In the genomic region with DNA sequence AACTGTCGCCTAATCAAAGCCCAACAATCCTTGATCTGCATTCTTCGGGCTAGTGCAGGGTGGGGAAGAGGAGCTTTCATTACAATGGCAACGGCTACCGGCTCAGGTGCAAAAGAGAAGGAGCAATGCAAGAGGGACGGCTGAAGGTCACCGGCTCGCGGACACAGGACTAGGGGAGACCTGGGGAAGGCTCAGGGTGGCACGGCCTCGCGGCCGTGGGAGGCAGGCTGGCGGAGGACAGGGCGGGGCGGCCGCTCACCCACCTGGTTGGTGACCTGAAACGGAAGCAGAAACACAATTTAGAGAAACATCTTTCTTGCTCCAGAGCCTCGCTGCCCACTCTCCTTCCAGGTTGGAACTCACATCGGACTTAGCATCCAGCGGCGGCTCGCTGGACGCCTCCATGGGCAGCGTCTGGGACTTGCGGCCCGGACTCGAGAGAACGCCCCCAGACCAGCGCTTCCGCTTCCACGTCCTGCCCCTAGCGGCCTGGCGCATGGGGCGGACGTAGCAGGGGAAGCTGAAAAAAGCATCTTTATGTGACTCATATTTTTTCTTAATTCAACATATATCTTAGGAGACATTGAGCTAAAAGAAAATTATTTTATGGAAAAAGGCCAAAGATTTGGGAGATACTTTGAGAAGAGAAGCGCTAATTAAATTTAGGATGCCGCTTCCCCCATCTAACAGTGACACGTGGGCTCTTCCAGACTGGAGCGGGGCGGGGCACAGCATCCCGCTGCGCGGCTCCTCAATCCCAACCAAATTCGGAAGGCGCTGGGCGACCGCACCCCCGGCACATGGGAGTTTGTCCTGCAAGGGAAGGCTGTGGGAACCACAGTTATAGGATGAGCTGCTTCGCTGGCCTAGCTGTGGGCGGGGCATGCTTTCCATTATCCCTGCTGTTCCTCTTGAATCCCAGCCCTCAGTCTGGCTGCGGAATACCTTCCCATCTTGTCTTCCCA, we compare ENCODE assay signal across 1 cellular context.
TF ChIP-seq lines count a peak whose summit lies in the region.

A gene (minus strand): TSS at position 441 of the 965 bp plus-strand sequence. CDS start 36 bp downstream, at position 405.

TF ChIP-seq in HepG2, 621 proteins besides CTCF, POLR2A, EP300 and RAD21 (continued from another document and continues in another):
- TF ChIP-seq YEATS2 (CRISPR knock-in tag; IDR thresholded peaks at IDR 0.05; ENCODE audit: borderline replicate concordance) (peak; percentile 76; the same call in 1 of the 2 replicates), ZNF616 (CRISPR knock-in tag; IDR thresholded peaks at IDR 0.05; ENCODE audit: low read depth) (no peak; the same call in 1 of the 2 replicates), DMAP1 (CRISPR knock-in tag; IDR thresholded peaks at IDR 0.05) (peak; percentile 83), ARHGAP35 (CRISPR knock-in tag; IDR thresholded peaks at IDR 0.05; ENCODE audit: borderline replicate concordance) (no peak), ZNF883 (CRISPR knock-in tag; IDR thresholded peaks at IDR 0.05; ENCODE audit: not compliant biosample characterization) (peak; percentile 67), RBM22 (optimal IDR thresholded peaks at IDR 0.05; ENCODE audit: low read length) (no peak), ZFP1 (CRISPR knock-in tag; IDR thresholded peaks at IDR 0.05) (no peak), NFIC (IDR thresholded peaks at IDR 0.05; ENCODE audit: low read length) (no peak; the same call in 1 of the 2 replicates), THYN1 (CRISPR knock-in tag; IDR thresholded peaks at IDR 0.05; ENCODE audit: borderline replicate concordance, low read depth) (no peak), SALL2 (CRISPR knock-in tag; IDR thresholded peaks at IDR 0.05) (peak; percentile 53; the same call in 1 of the 2 replicates), ZNF256 (CRISPR knock-in tag; conservative IDR thresholded peaks at IDR 0.05) (0 out of 2 replicates have a peak, but pooled peaks have one; percentile 80), ZNF556 (CRISPR knock-in tag; IDR thresholded peaks at IDR 0.05; ENCODE audit: borderline replicate concordance) (no peak), GATAD1 (CRISPR knock-in tag; IDR thresholded peaks at IDR 0.05) (peak; percentile 78), NCOA5 (CRISPR knock-in tag; IDR thresholded peaks at IDR 0.05) (no peak), ZSCAN29 (CRISPR knock-in tag; conservative IDR thresholded peaks at IDR 0.05) (peak; percentile 76; the same call in 1 of the 2 replicates), RFX5 (IDR thresholded peaks at IDR 0.05; ENCODE audit: low read depth, low read length) (no peak), KLF16 (CRISPR knock-in tag; IDR thresholded peaks at IDR 0.05) (peak in 1 of 2 experiments; percentile 85; a peak in 2 of 4 replicates), CREB1 (IDR thresholded peaks at IDR 0.05) (peak; percentile 18; the same call in 1 of the 2 replicates), CREB1 (CRISPR knock-in tag; IDR thresholded peaks at IDR 0.05) (peak; percentile 50; the same call in 1 of the 2 replicates), ZNF510 (CRISPR knock-in tag; IDR thresholded peaks at IDR 0.05; ENCODE audit: low read depth) (0 out of 2 replicates have a peak, but pooled peaks have one; percentile 46), FOSL2 (CRISPR knock-in tag; IDR thresholded peaks at IDR 0.05) (peak; percentile 39; the same call in 1 of the 2 replicates), SAFB2 (CRISPR knock-in tag; IDR thresholded peaks at IDR 0.05; ENCODE audit: borderline replicate concordance, low read depth) (no peak), HOXD1 (CRISPR knock-in tag; IDR thresholded peaks at IDR 0.05) (0 out of 2 replicates have a peak, but pooled peaks have one; percentile 25), MXD4 (CRISPR knock-in tag; IDR thresholded peaks at IDR 0.05) (no peak; the same call in 1 of the 2 replicates), MED1 (CRISPR knock-in tag; IDR thresholded peaks at IDR 0.05) (peak; percentile 42; the same call in 1 of the 2 replicates), ATM (IDR thresholded peaks at IDR 0.05; ENCODE audit: borderline replicate concordance) (no peak), RNF2 (conservative IDR thresholded peaks at IDR 0.05; ENCODE audit: low read depth) (peak; percentile 55; the same call in 1 of the 2 replicates), ZNF768 (CRISPR knock-in tag; IDR thresholded peaks at IDR 0.05) (peak; percentile 19; the same call in 1 of the 2 replicates), TBX2 (CRISPR knock-in tag; IDR thresholded peaks at IDR 0.05; ENCODE audit: borderline replicate concordance) (peak; percentile 32; the same call in 1 of the 2 replicates), ZNF337 (CRISPR knock-in tag; IDR thresholded peaks at IDR 0.05; ENCODE audit: borderline replicate concordance, low read depth) (no peak), CHD4 (IDR thresholded peaks at IDR 0.05; ENCODE audit: borderline replicate concordance, low read length) (no peak), ZNF569 (CRISPR knock-in tag; IDR thresholded peaks at IDR 0.05; ENCODE audit: borderline replicate concordance) (no peak), ZNF776 (CRISPR knock-in tag; IDR thresholded peaks at IDR 0.05) (peak; percentile 19; the same call in 1 of the 2 replicates), POLR2G (IDR thresholded peaks at IDR 0.05; ENCODE audit: low read depth, low read length) (peak; percentile 99)
- TF ChIP-seq, protein P1, sequence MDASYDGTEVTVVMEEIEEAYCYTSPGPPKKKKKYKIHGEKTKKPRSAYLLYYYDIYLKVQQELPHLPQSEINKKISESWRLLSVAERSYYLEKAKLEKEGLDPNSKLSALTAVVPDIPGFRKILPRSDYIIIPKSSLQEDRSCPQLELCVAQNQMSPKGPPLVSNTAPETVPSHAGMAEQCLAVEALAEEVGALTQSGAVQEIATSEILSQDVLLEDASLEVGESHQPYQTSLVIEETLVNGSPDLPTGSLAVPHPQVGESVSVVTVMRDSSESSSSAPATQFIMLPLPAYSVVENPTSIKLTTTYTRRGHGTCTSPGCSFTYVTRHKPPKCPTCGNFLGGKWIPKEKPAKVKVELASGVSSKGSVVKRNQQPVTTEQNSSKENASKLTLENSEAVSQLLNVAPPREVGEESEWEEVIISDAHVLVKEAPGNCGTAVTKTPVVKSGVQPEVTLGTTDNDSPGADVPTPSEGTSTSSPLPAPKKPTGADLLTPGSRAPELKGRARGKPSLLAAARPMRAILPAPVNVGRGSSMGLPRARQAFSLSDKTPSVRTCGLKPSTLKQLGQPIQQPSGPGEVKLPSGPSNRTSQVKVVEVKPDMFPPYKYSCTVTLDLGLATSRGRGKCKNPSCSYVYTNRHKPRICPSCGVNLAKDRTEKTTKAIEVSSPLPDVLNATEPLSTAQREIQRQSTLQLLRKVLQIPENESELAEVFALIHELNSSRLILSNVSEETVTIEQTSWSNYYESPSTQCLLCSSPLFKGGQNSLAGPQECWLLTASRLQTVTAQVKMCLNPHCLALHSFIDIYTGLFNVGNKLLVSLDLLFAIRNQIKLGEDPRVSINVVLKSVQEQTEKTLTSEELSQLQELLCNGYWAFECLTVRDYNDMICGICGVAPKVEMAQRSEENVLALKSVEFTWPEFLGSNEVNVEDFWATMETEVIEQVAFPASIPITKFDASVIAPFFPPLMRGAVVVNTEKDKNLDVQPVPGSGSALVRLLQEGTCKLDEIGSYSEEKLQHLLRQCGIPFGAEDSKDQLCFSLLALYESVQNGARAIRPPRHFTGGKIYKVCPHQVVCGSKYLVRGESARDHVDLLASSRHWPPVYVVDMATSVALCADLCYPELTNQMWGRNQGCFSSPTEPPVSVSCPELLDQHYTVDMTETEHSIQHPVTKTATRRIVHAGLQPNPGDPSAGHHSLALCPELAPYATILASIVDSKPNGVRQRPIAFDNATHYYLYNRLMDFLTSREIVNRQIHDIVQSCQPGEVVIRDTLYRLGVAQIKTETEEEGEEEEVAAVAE (CRISPR knock-in tag; IDR thresholded peaks at IDR 0.05; ENCODE audit: borderline replicate concordance): no peak
- TF ChIP-seq, protein P2, sequence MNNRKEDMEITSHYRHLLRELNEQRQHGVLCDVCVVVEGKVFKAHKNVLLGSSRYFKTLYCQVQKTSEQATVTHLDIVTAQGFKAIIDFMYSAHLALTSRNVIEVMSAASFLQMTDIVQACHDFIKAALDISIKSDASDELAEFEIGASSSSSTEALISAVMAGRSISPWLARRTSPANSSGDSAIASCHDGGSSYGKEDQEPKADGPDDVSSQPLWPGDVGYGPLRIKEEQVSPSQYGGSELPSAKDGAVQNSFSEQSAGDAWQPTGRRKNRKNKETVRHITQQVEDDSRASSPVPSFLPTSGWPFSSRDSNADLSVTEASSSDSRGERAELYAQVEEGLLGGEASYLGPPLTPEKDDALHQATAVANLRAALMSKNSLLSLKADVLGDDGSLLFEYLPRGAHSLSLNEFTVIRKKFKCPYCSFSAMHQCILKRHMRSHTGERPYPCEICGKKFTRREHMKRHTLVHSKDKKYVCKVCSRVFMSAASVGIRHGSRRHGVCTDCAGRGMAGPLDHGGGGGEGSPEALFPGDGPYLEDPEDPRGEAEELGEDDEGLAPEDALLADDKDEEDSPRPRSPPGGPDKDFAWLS (CRISPR knock-in tag; IDR thresholded peaks at IDR 0.05; ENCODE audit: borderline replicate concordance): no peak
- TF ChIP-seq, protein P3, sequence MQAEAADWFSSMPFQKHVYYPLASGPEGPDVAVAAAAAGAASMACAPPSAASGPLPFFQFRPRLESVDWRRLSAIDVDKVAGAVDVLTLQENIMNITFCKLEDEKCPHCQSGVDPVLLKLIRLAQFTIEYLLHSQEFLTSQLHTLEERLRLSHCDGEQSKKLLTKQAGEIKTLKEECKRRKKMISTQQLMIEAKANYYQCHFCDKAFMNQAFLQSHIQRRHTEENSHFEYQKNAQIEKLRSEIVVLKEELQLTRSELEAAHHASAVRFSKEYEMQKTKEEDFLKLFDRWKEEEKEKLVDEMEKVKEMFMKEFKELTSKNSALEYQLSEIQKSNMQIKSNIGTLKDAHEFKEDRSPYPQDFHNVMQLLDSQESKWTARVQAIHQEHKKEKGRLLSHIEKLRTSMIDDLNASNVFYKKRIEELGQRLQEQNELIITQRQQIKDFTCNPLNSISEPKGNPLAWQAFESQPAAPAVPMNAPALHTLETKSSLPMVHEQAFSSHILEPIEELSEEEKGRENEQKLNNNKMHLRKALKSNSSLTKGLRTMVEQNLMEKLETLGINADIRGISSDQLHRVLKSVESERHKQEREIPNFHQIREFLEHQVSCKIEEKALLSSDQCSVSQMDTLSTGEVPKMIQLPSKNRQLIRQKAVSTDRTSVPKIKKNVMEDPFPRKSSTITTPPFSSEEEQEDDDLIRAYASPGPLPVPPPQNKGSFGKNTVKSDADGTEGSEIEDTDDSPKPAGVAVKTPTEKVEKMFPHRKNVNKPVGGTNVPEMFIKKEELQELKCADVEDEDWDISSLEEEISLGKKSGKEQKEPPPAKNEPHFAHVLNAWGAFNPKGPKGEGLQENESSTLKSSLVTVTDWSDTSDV (CRISPR knock-in tag; IDR thresholded peaks at IDR 0.05): 0 out of 2 replicates have a peak, but pooled peaks have one; percentile 69
- TF ChIP-seq, protein P4, sequence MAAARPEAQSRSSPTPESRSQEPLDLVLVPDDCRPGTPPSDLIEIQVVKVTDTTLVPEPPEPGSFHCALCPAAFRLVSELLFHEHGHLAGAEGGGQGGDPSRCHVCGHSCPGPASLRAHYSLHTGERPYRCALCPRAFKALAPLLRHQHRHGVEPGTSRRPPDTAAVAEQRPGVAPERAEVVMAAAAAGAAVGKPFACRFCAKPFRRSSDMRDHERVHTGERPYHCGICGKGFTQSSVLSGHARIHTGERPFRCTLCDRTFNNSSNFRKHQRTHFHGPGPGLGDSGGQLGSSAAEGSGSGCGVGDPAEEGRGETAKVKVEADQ (CRISPR knock-in tag; IDR thresholded peaks at IDR 0.05; ENCODE audit: borderline replicate concordance): no peak
- TF ChIP-seq, protein P5, sequence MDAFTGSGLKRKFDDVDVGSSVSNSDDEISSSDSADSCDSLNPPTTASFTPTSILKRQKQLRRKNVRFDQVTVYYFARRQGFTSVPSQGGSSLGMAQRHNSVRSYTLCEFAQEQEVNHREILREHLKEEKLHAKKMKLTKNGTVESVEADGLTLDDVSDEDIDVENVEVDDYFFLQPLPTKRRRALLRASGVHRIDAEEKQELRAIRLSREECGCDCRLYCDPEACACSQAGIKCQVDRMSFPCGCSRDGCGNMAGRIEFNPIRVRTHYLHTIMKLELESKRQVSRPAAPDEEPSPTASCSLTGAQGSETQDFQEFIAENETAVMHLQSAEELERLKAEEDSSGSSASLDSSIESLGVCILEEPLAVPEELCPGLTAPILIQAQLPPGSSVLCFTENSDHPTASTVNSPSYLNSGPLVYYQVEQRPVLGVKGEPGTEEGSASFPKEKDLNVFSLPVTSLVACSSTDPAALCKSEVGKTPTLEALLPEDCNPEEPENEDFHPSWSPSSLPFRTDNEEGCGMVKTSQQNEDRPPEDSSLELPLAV (CRISPR knock-in tag; conservative IDR thresholded peaks at IDR 0.05; ENCODE audit: low read depth): no peak
- TF ChIP-seq, protein P6, sequence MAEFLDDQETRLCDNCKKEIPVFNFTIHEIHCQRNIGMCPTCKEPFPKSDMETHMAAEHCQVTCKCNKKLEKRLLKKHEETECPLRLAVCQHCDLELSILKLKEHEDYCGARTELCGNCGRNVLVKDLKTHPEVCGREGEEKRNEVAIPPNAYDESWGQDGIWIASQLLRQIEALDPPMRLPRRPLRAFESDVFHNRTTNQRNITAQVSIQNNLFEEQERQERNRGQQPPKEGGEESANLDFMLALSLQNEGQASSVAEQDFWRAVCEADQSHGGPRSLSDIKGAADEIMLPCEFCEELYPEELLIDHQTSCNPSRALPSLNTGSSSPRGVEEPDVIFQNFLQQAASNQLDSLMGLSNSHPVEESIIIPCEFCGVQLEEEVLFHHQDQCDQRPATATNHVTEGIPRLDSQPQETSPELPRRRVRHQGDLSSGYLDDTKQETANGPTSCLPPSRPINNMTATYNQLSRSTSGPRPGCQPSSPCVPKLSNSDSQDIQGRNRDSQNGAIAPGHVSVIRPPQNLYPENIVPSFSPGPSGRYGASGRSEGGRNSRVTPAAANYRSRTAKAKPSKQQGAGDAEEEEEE (CRISPR knock-in tag; IDR thresholded peaks at IDR 0.05; ENCODE audit: borderline replicate concordance): no peak
- TF ChIP-seq, protein P7, sequence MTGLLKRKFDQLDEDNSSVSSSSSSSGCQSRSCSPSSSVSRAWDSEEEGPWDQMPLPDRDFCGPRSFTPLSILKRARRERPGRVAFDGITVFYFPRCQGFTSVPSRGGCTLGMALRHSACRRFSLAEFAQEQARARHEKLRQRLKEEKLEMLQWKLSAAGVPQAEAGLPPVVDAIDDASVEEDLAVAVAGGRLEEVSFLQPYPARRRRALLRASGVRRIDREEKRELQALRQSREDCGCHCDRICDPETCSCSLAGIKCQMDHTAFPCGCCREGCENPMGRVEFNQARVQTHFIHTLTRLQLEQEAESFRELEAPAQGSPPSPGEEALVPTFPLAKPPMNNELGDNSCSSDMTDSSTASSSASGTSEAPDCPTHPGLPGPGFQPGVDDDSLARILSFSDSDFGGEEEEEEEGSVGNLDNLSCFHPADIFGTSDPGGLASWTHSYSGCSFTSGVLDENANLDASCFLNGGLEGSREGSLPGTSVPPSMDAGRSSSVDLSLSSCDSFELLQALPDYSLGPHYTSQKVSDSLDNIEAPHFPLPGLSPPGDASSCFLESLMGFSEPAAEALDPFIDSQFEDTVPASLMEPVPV (CRISPR knock-in tag; IDR thresholded peaks at IDR 0.05): no peak
- TF ChIP-seq, protein P8, sequence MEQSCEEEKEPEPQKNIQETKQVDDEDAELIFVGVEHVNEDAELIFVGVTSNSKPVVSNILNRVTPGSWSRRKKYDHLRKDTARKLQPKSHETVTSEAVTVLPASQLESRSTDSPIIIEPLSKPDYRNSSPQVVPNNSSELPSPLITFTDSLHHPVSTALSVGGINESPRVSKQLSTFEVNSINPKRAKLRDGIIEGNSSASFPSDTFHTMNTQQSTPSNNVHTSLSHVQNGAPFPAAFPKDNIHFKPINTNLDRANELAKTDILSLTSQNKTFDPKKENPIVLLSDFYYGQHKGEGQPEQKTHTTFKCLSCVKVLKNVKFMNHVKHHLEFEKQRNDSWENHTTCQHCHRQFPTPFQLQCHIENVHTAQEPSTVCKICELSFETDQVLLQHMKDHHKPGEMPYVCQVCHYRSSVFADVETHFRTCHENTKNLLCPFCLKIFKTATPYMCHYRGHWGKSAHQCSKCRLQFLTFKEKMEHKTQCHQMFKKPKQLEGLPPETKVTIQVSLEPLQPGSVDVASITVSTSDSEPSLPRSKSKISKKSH (CRISPR knock-in tag; IDR thresholded peaks at IDR 0.05; ENCODE audit: borderline replicate concordance): 0 out of 2 replicates have a peak, but pooled peaks have one; percentile 68
